8 cellular contexts compared by ENCODE assay signal in genomic region chr9:36142510-36143161, GRCh38. TPM values are rescaled to one million over a fixed set of nuclear protein-coding genes. Genes with fewer than 3 reads are reported as not detected.
DNase-seq lines count a peak whose midpoint lies in the region; ATAC-seq and TF ChIP-seq lines count a peak whose summit lies in the region.

No MANE protein-coding gene starts in this region.

- POLR2A ChIA-PET in activated B cell treated with CpG ODN at 0.5 μM for 24 hours (lab: Charles Lee): interaction anchor here (1.0 to 3.0 kb wide), 3 partner anchors 9 to 48 kb away, joined by 3 to 17 read pairs (median 4); partner anchors contain the start of gene CLTA

- H2AFZ ChIP-seq in KMS-11 (ENCODE audit: low read depth): no peak overlapping the region

- H3K36me3 Mint-ChIP-seq in activated B cell treated with CpG ODN at 0.5 μM for 24 hours (ENCODE audit: low read depth): peaks cover 19% of the 10 kb centered on the region

- no peaks in the 10 kb centered on the region for H3K9me3 Mint-ChIP-seq in activated B cell treated with CpG ODN at 0.5 μM for 24 hours

- H3K4me3 Mint-ChIP-seq in activated B cell treated with CpG ODN at 0.5 μM for 24 hours: peak overlapping the region; percentile 94

- H3K27ac ChIP-seq in KMS-11 (no peak overlapping the region), skin epidermis (peak overlapping the region in 20 of 21 experiments; percentile 20 to 89 (median 74))

- CTCF ChIA-PET in activated B cell treated with CpG ODN at 0.5 μM for 24 hours (lab: Charles Lee): interaction anchor here (3.6 kb wide), 1 partner anchor 23 kb away, joined by 19 read pairs; no protein-coding TSS in a partner anchor

- peaks cover 41% of the 10 kb centered on the region for H3K4me1 ChIP-seq in KMS-11 (ENCODE audit: low read depth, poor library complexity, severe bottlenecking)

- H3K27ac Mint-ChIP-seq in activated B cell treated with CpG ODN at 0.5 μM for 24 hours: peak overlapping the region; percentile 100

- TF ChIP-seq CTCF in KMS-11 (conservative IDR thresholded peaks at IDR 0.05; ENCODE audit: low read depth, low read length): no peak
- no peak for TF ChIP-seq CTCF in activated B cell treated with CpG ODN at 0.5 μM for 24 hours (IDR thresholded peaks at IDR 0.05)

- H3K36me3 ChIP-seq in KMS-11 (ENCODE audit: insufficient read depth): no peaks in the 10 kb centered on the region

- H3K4me2 ChIP-seq in KMS-11: peak overlapping the region; percentile 19; the same call in 1 of the 2 replicates

- H3K27me3 Mint-ChIP-seq in activated B cell treated with CpG ODN at 0.5 μM for 24 hours: no peaks in the 10 kb centered on the region

- ATAC-seq in activated B cell treated with CpG ODN at 0.5 μM for 24 hours (ENCODE audit: low read depth) (peak; percentile 52), left cardiac atrium (peak; percentile 33 to 68), HG02981 (IDR thresholded peaks at IDR 0.05; ENCODE audit: unreplicated experiment) (no peak), GM19035 (IDR thresholded peaks at IDR 0.05; ENCODE audit: unreplicated experiment) (no peak)

- H3K79me2 ChIP-seq in KMS-11 (ENCODE audit: insufficient read depth, low read depth): no peaks in the 10 kb centered on the region

- intact Hi-C loops in activated B cell treated with CpG ODN at 0.5 μM for 24 hours (cut with micrococcal nuclease) (loop anchor here (5.0 kb wide), 1 partner anchor 345 kb away; no protein-coding TSS in a partner anchor), left cardiac atrium (cut with DNase I) (no loop called here)

- H3K27me3 ChIP-seq in KMS-11 (ENCODE audit: insufficient read depth, low read depth): no peaks in the 10 kb centered on the region

- no peak for DNase-seq in activated B cell treated with CpG ODN at 0.5 μM for 24 hours
- DNase-seq in left cardiac atrium: no peak
- DNase-seq in occipital lobe (lab: John Stamatoyannopoulos, UW): no peak
- DNase-seq in epidermal melanocyte (ENCODE audit: insufficient read length, low spot score): no peak

- peaks cover 95% of the 10 kb centered on the region for H3K4me1 Mint-ChIP-seq in activated B cell treated with CpG ODN at 0.5 μM for 24 hours

- no peaks in the 10 kb centered on the region for H4K20me1 ChIP-seq in KMS-11 (ENCODE audit: insufficient read depth)

- H3K4me3 ChIP-seq in KMS-11 (IDR thresholded peaks at IDR 0.05; ENCODE audit: insufficient read depth, low read depth, low read length): no peak overlapping the region
- H3K4me3 ChIP-seq in skin epidermis: peak overlapping the region in 2 of 7 experiments; percentile 4 to 6

- H3K9ac ChIP-seq in KMS-11: no peak overlapping the region

RNA-seq across cellular contexts. Expression of gene GLIPR2, which starts 6.1 kb away (rescaled TPM):
- total RNA-seq in activated B cell treated with CpG ODN at 0.5 μM for 24 hours (13.6 and 14.3 TPM in 2 replicates), left cardiac atrium (10 to 100 TPM; 14.7 to 19.7 TPM), occipital lobe (9.2 TPM)

RNA-seq across cellular contexts. Expression of gene CCIN, which starts 26.6 kb away (rescaled TPM):
- not detected in 2 replicates for total RNA-seq in activated B cell treated with CpG ODN at 0.5 μM for 24 hours
- not detected for total RNA-seq in left cardiac atrium
- total RNA-seq in occipital lobe: not detected

RNA-seq across cellular contexts. Expression of gene CLTA, which starts 48.1 kb away (rescaled TPM):
- total RNA-seq in activated B cell treated with CpG ODN at 0.5 μM for 24 hours: 104 and 115 TPM in 2 replicates
- 10 to 100 TPM; 80.7 to 88.0 TPM for total RNA-seq in left cardiac atrium
- 116 TPM for total RNA-seq in occipital lobe

Comparison
In these comparisons a context has a peak if more than half of its experiments do, and no peak if none do; other contexts are left out.
1. ATAC-seq: peak in activated B cell treated with CpG ODN at 0.5 μM for 24 hours (single experiment) and left cardiac atrium (2 of 2); none in HG02981 (single experiment) and GM19035 (single experiment).